ENCODE assay signal across 1 cellular context in genomic region chr1:108327534-108328462, GRCh38.
TF ChIP-seq lines count a peak whose summit lies in the region.

No MANE protein-coding gene starts in this region.

TF ChIP-seq in K562, 482 proteins besides CTCF, POLR2A, EP300 and RAD21 (continued from another document):
- TF ChIP-seq CUX1 (CRISPR knock-in tag; IDR thresholded peaks at IDR 0.05) (no peak), SNAPC5 (CRISPR knock-in tag; IDR thresholded peaks at IDR 0.05) (no peak), PCBP1 (IDR thresholded peaks at IDR 0.05; ENCODE audit: low read depth, low read length, poor library complexity, severe bottlenecking) (no peak), FOXK2 (conservative IDR thresholded peaks at IDR 0.05 in 1 of 2, IDR thresholded peaks at IDR 0.05 in 1 of 2; ENCODE audit: low read depth in 2 of 2) (no peak), SIN3A (IDR thresholded peaks at IDR 0.05; ENCODE audit: borderline replicate concordance in 2 of 2, control insufficient read depth in 1 of 2, low read depth in 2 of 2, low read length in 2 of 2) (no peak), BMI1 (IDR thresholded peaks at IDR 0.05; ENCODE audit: low read length) (no peak), RBBP5 (IDR thresholded peaks at IDR 0.05; ENCODE audit: borderline replicate concordance, insufficient read depth, low read length, poor library complexity, severe bottlenecking) (no peak), ZBTB11 (CRISPR knock-in tag; IDR thresholded peaks at IDR 0.05) (no peak)
TF ChIP-seq in K562: peak in this region for 30.
